2 cellular contexts compared by ENCODE assay signal in genomic region chr6:50071921-50072320, GRCh38.
TF ChIP-seq lines count a peak whose summit lies in the region.

No MANE protein-coding gene starts in this region.

TF ChIP-seq in GM23338, 12 proteins besides CTCF, POLR2A, EP300 and RAD21 (continued from another document):
- TF ChIP-seq NANOG (IDR thresholded peaks at IDR 0.05; ENCODE audit: borderline replicate concordance), result no peak

TF ChIP-seq in WTC11, 78 proteins besides CTCF, POLR2A, EP300 and RAD21 (continued from another document):
- TF ChIP-seq E2F4 (CRISPR knock-in tag; IDR thresholded peaks at IDR 0.05; ENCODE audit: borderline replicate concordance, low read depth) (no peak), ETV6 (CRISPR knock-in tag; IDR thresholded peaks at IDR 0.05) (no peak), ATF6 (CRISPR knock-in tag; IDR thresholded peaks at IDR 0.05) (no peak), CREM (CRISPR knock-in tag; IDR thresholded peaks at IDR 0.05) (no peak), ZMAT4 (CRISPR knock-in tag; IDR thresholded peaks at IDR 0.05) (no peak), MXD4 (CRISPR knock-in tag; IDR thresholded peaks at IDR 0.05; ENCODE audit: borderline replicate concordance) (no peak), STAT6 (CRISPR knock-in tag; conservative IDR thresholded peaks at IDR 0.05; ENCODE audit: low read depth) (no peak), KAT7 (CRISPR knock-in tag; IDR thresholded peaks at IDR 0.05; ENCODE audit: borderline replicate concordance) (no peak), PRRX2 (CRISPR knock-in tag; IDR thresholded peaks at IDR 0.05) (no peak), ATF1 (CRISPR knock-in tag; IDR thresholded peaks at IDR 0.05) (no peak), ZNF232 (CRISPR knock-in tag; IDR thresholded peaks at IDR 0.05) (no peak), E2F5 (CRISPR knock-in tag; IDR thresholded peaks at IDR 0.05) (no peak), ZNF121 (CRISPR knock-in tag; IDR thresholded peaks at IDR 0.05) (no peak), IRF2 (CRISPR knock-in tag; IDR thresholded peaks at IDR 0.05; ENCODE audit: borderline replicate concordance, low read depth) (no peak), SOX15 (CRISPR knock-in tag; IDR thresholded peaks at IDR 0.05) (no peak), EMX1 (CRISPR knock-in tag; IDR thresholded peaks at IDR 0.05) (no peak), SP1 (CRISPR knock-in tag; conservative IDR thresholded peaks at IDR 0.05) (no peak)
